ENCODE assay signal across 8 cellular contexts in genomic region chr11:130001491-130002351, GRCh38. TPM values are rescaled to one million over a fixed set of nuclear protein-coding genes. Genes with fewer than 3 reads are reported as not detected.
DNase-seq lines count a peak whose midpoint lies in the region; ATAC-seq and TF ChIP-seq lines count a peak whose summit lies in the region.

No MANE protein-coding gene starts in this region.

- H3K4me1 ChIP-seq in HEK293 (ENCODE audit: control insufficient read depth, insufficient read depth, low read length) (no peaks in the 10 kb centered on the region), esophagus (ENCODE audit: control insufficient read depth in 2 of 2, insufficient read depth in 2 of 2, low read length in 1 of 2) (peaks cover 2 to 3% of the 10 kb centered on the region in 2 donors), mucosa of rectum (ENCODE audit: control insufficient read depth in 2 of 2, insufficient read depth in 2 of 2, low read length in 2 of 2) (peaks cover 20 to 27% of the 10 kb centered on the region in 2 donors)

- TF ChIP-seq CTCF in HEK293 (tag by site-specific recombination; IDR thresholded peaks at IDR 0.05) (no peak), NB4 (IDR thresholded peaks at IDR 0.05; ENCODE audit: low read depth, low read length) (no peak)

- H3K36me3 ChIP-seq in HEK293 (ENCODE audit: control insufficient read depth in 2 of 2, insufficient read depth in 1 of 2, low read length in 2 of 2) (no peaks in the 10 kb centered on the region), esophagus (ENCODE audit: control insufficient read depth in 2 of 2, insufficient read depth in 2 of 2, low read length in 1 of 2) (no peaks in the 10 kb centered on the region), mucosa of rectum (ENCODE audit: control insufficient read depth in 2 of 2, insufficient read depth in 2 of 2, low read length in 2 of 2) (no peaks in the 10 kb centered on the region)

- DNase-seq in NCI-H2081 (lab: John Stamatoyannopoulos, UW) (peak; percentile 51 to 54), NCI-H2081 treated with DMSO at 0.1 percent for 48 hours (lab: John Stamatoyannopoulos, UW) (no peak), NB4 (ENCODE audit: low read depth) (peak; percentile 58)
- peak; percentile 44 to 50 for DNase-seq in activated CD4-positive, alpha-beta T cell treated with anti-CD3 and anti-CD28 coated beads, Interleukin-2, amount 50 U/mL, for 48 hours
- no peak for DNase-seq in stimulated activated naive CD8-positive, alpha-beta T cell treated with anti-CD3 and anti-CD28 coated beads, Interleukin-15, amount 100 ng/mL, for 72 hours

- CTCF ChIA-PET in HEK293 (lab: Yijun Ruan, JAX): interaction anchor here (0.5 to 1.2 kb wide), 2 partner anchors 130 to 633 kb away, joined by 3 to 4 read pairs; no protein-coding TSS in a partner anchor

- no peaks in the 10 kb centered on the region for H3K27me3 Mint-ChIP-seq in stimulated activated naive CD8-positive, alpha-beta T cell treated with anti-CD3 and anti-CD28 coated beads, Interleukin-15, amount 100 ng/mL, for 72 hours

- H3K9me3 Mint-ChIP-seq in stimulated activated naive CD8-positive, alpha-beta T cell treated with anti-CD3 and anti-CD28 coated beads, Interleukin-15, amount 100 ng/mL, for 72 hours: no peaks in the 10 kb centered on the region

- peak overlapping the region; percentile 93 to 98 for H3K9ac ChIP-seq in mucosa of rectum (ENCODE audit: low read depth in 1 of 2, low read length in 2 of 2)

- no peak for TF ChIP-seq POLR2A in NB4 (IDR thresholded peaks at IDR 0.05; ENCODE audit: extremely low read depth, insufficient read length)

- WGBS in esophagus, 2 donors: 1% methylated on average over 39 to 90 of the region's 90 CpGs

- H3K4me1 Mint-ChIP-seq in stimulated activated naive CD8-positive, alpha-beta T cell treated with anti-CD3 and anti-CD28 coated beads, Interleukin-15, amount 100 ng/mL, for 72 hours: peaks cover 20% of the 10 kb centered on the region

- POLR2A ChIA-PET in HEK293 (lab: Yijun Ruan, JAX): interaction anchor here (0.8 to 3.8 kb wide), 10 partner anchors 8 to 153 kb away, joined by 3 to 41 read pairs (median 8); partner anchors contain the start of gene APLP2

- H3K4me3 ChIP-seq in HEK293 (ENCODE audit: low read depth, low read length): peak overlapping the region; percentile 80
- peak overlapping the region; percentile 83 for H3K4me3 ChIP-seq in NB4 (ENCODE audit: low read depth, low read length)
- peak overlapping the region; percentile 82 to 99 for H3K4me3 ChIP-seq in esophagus (ENCODE audit: low read depth in 1 of 2, low read length in 2 of 2)
- H3K4me3 ChIP-seq in mucosa of rectum (ENCODE audit: low read length in 2 of 2): peak overlapping the region; percentile 87 to 89

- peak overlapping the region; percentile 97 for H3K27ac ChIP-seq in HEK293 (ENCODE audit: extremely low read depth, low read depth, low read length)
- H3K27ac ChIP-seq in esophagus (ENCODE audit: low read depth in 2 of 2, low read length in 1 of 2): peak overlapping the region; percentile 97 to 100
- peak overlapping the region; percentile 98 to 99 for H3K27ac ChIP-seq in mucosa of rectum (ENCODE audit: low read depth in 2 of 2, low read length in 2 of 2)

- H3K27me3 ChIP-seq in esophagus (ENCODE audit: control insufficient read depth in 1 of 2, insufficient read depth in 2 of 2, low read length in 2 of 2) (no peaks in the 10 kb centered on the region), mucosa of rectum (ENCODE audit: control insufficient read depth in 2 of 2, insufficient read depth in 2 of 2, low read length in 2 of 2) (no peaks in the 10 kb centered on the region)

- H3K27ac Mint-ChIP-seq in stimulated activated naive CD8-positive, alpha-beta T cell treated with anti-CD3 and anti-CD28 coated beads, Interleukin-15, amount 100 ng/mL, for 72 hours: peak overlapping the region; percentile 97

- ATAC-seq in stimulated activated naive CD8-positive, alpha-beta T cell treated with anti-CD3 and anti-CD28 coated beads, Interleukin-15, amount 100 ng/mL, for 72 hours: peak; percentile 48

- peak overlapping the region; percentile 92 to 94 for H3K4me3 Mint-ChIP-seq in stimulated activated naive CD8-positive, alpha-beta T cell treated with anti-CD3 and anti-CD28 coated beads, Interleukin-15, amount 100 ng/mL, for 72 hours

- H3K9me3 ChIP-seq in HEK293 (ENCODE audit: control insufficient read depth, insufficient read depth, low read depth, low read length) (no peaks in the 10 kb centered on the region), esophagus (ENCODE audit: control insufficient read depth in 2 of 2, insufficient read depth in 1 of 2, low read depth in 1 of 2, low read length in 1 of 2) (no peaks in the 10 kb centered on the region), mucosa of rectum (ENCODE audit: control insufficient read depth in 2 of 2, low read length in 2 of 2) (no peaks in the 10 kb centered on the region)

TF ChIP-seq in HEK293, 187 proteins besides CTCF, POLR2A, EP300 and RAD21:
- TF ChIP-seq ZNF362 (tag by site-specific recombination; IDR thresholded peaks at IDR 0.05) (no peak), ZNF747 (tag by site-specific recombination; IDR thresholded peaks at IDR 0.05) (no peak), ZBTB17 (tag by site-specific recombination; IDR thresholded peaks at IDR 0.05) (peak; percentile 58), ZNF600 (tag by site-specific recombination; IDR thresholded peaks at IDR 0.05) (peak; percentile 45; the same call in 1 of the 2 replicates), ZFHX2 (tag by site-specific recombination; conservative IDR thresholded peaks at IDR 0.05) (peak; percentile 57), KLF9 (tag by site-specific recombination; IDR thresholded peaks at IDR 0.05; ENCODE audit: low read depth) (no peak), KLF1 (tag by site-specific recombination; IDR thresholded peaks at IDR 0.05) (0 out of 2 replicates have a peak, but pooled peaks have one; percentile 12), ZEB2 (tag by site-specific recombination; IDR thresholded peaks at IDR 0.05) (no peak), ZNF423 (tag by site-specific recombination; IDR thresholded peaks at IDR 0.05) (no peak)

RNA-seq across cellular contexts. Expression of gene PRDM10, which starts 0.9 kb away (rescaled TPM):
- polyA plus RNA-seq in esophagus: 1 to 10 TPM; 2.6 to 3.8 TPM

Comparison
In these comparisons a context has a peak if more than half of its experiments do, and no peak if none do; other contexts are left out.
1. DNase-seq: peak in NCI-H2081 (2 of 2), NB4 (single experiment) and activated CD4-positive, alpha-beta T cell treated with anti-CD3 and anti-CD28 coated beads, Interleukin-2, amount 50 U/mL, for 48 hours (2 of 2); none in NCI-H2081 treated with DMSO at 0.1 percent for 48 hours (single experiment) and stimulated activated naive CD8-positive, alpha-beta T cell treated with anti-CD3 and anti-CD28 coated beads, Interleukin-15, amount 100 ng/mL, for 72 hours (0 of 2).
2. Peak in every context shown above with its lines, with median percentiles within 50 percentile points of each other: H3K27ac ChIP-seq and H3K4me3 ChIP-seq.